ENCODE assay signal across 8 cellular contexts in genomic region chr10:33334839-33335549, GRCh38. TPM values are rescaled to one million over a fixed set of nuclear protein-coding genes. Genes with fewer than 3 reads are reported as not detected.
DNase-seq lines count a peak whose midpoint lies in the region; ATAC-seq and TF ChIP-seq lines count a peak whose summit lies in the region.

No MANE protein-coding gene starts in this region.

- no peaks in the 10 kb centered on the region for H3K27me3 ChIP-seq in cardiac muscle cell

- H3K27ac ChIP-seq in adipose tissue (ENCODE audit: low read depth, low read length) (peak overlapping the region; percentile 62), cardiac muscle cell (peak overlapping the region; percentile 96)

- DNase-seq in AG09319 (ENCODE audit: extremely low read depth, low read depth), result peak; percentile 91
- peak; percentile 48 to 59 for DNase-seq in NOMO-1 (lab: John Stamatoyannopoulos, UW; ENCODE audit: unreplicated experiment in 2 of 2)
- peak; percentile 86 to 95 for DNase-seq in cardiac muscle cell (ENCODE audit: low read depth in 1 of 2, low spot score in 1 of 2)
- no peak for DNase-seq in omental fat pad (ENCODE audit: low spot score)
- no peak for DNase-seq in COLO829 (ENCODE audit: low spot score)

- peak overlapping the region; percentile 95 for H3K4me3 ChIP-seq in cardiac muscle cell

- TF ChIP-seq CTCF in AG09319 (IDR thresholded peaks at IDR 0.05; ENCODE audit: low read depth, low read length) (peak; percentile 61), cardiac muscle cell (IDR thresholded peaks at IDR 0.05; ENCODE audit: low read depth, low read length) (peak; percentile 66), omental fat pad (IDR thresholded peaks at IDR 0.05) (peak in 1 of 3 donors; percentile 26)

- peaks cover 1% of the 10 kb centered on the region for H3K36me3 ChIP-seq in cardiac muscle cell

- no peaks in the 10 kb centered on the region for H3K9me3 ChIP-seq in cardiac muscle cell (ENCODE audit: low read depth)

- peaks cover 13% of the 10 kb centered on the region for H3K4me1 ChIP-seq in cardiac muscle cell (ENCODE audit: low read depth)

- WGBS in adipose tissue, 3 donors, result 0 to 1% (median 0%) methylated on average over 45 to 63 of the region's 63 CpGs

- peak; percentile 43 for ATAC-seq in GM18511 (IDR thresholded peaks at IDR 0.05; ENCODE audit: unreplicated experiment)
- peak; percentile 81 for ATAC-seq in omental fat pad (ENCODE audit: low FRiP score)
- ATAC-seq in GM21786 (IDR thresholded peaks at IDR 0.05; ENCODE audit: unreplicated experiment), result no peak

RNA-seq across cellular contexts. Expression of gene NRP1, which starts 0.5 kb away (rescaled TPM):
- polyA plus RNA-seq in adipose tissue (10 to 100 TPM; 16.0 to 70.9 (median 35.8) TPM), cardiac muscle cell (145 and 241 TPM in 2 replicates)
- total RNA-seq in cardiac muscle cell (178 and 327 TPM in 2 replicates), omental fat pad (100 to 1,000 TPM in 3 of 4 donors, 10 to 100 TPM in 1; 72.8 to 223 (median 178) TPM)

Comparison
In these comparisons a context has a peak if more than half of its experiments do, and no peak if none do; other contexts are left out.
1. DNase-seq: peak in AG09319 (single experiment), NOMO-1 (2 of 2) and cardiac muscle cell (2 of 2); none in omental fat pad (single experiment) and COLO829 (single experiment).